Comparison of ENCODE assay signal across 8 cellular contexts in genomic region chr14:21025374-21026151, GRCh38. TPM values are rescaled to one million over a fixed set of nuclear protein-coding genes. Genes with fewer than 3 reads are reported as not detected.
A peak's percentile ranks its signal among the peaks of the same experiment; 100 is the strongest.
DNase-seq lines count a peak whose midpoint lies in the region; ATAC-seq, FAIRE-seq and TF ChIP-seq lines count a peak whose summit lies in the region.

No MANE protein-coding gene starts in this region.

- H3K79me2 ChIP-seq in keratinocyte (ENCODE audit: control insufficient read depth, insufficient read depth, low read length), result no peaks in the 10 kb centered on the region

- peak overlapping the region; percentile 39 for H2AFZ ChIP-seq in keratinocyte (ENCODE audit: control insufficient read depth, low read length)

- TF ChIP-seq CTCF in breast epithelium (IDR thresholded peaks at IDR 0.05) (peak in 1 of 3 donors; percentile 36), keratinocyte (optimal IDR thresholded peaks at IDR 0.05 in 1 of 3, IDR thresholded peaks at IDR 0.05 in 1 of 3, conservative IDR thresholded peaks at IDR 0.05 in 1 of 3; ENCODE audit: extremely low read depth in 1 of 3, insufficient read depth in 2 of 3, low read length in 3 of 3) (no peak)

- dilution Hi-C loops in keratinocyte (cut with MboI; ENCODE audit: extremely low pct_ligation_motif_present, low sequenced_read_pairs), result no loop called here

- no peak for TF ChIP-seq POLR2A in breast epithelium (IDR thresholded peaks at IDR 0.05)

- peaks cover 5 to 9% of the 10 kb centered on the region in 2 donors for H3K4me1 ChIP-seq in breast epithelium
- H3K4me1 ChIP-seq in keratinocyte (ENCODE audit: control insufficient read depth, extremely low read depth, insufficient read depth, low read length), result peaks cover 6% of the 10 kb centered on the region
- H3K4me1 ChIP-seq in skeletal muscle tissue (ENCODE audit: control insufficient read depth in 3 of 3, insufficient read depth in 3 of 3, low read length in 3 of 3), result peaks cover 52 to 65% (median 55%) of the 10 kb centered on the region in 3 donors

- H3K36me3 ChIP-seq in breast epithelium (no peaks in the 10 kb centered on the region), keratinocyte (ENCODE audit: control insufficient read depth in 2 of 2, extremely low read depth in 1 of 2, insufficient read depth in 2 of 2, low read length in 2 of 2) (no peaks in the 10 kb centered on the region), skeletal muscle tissue (ENCODE audit: control insufficient read depth in 3 of 3, insufficient read depth in 3 of 3, low read length in 3 of 3) (peaks cover 20 to 28% (median 24%) of the 10 kb centered on the region in 3 donors)

- no peak for FAIRE-seq in keratinocyte (lab: Jason Lieb, UNC)

- ATAC-seq in GM18520 (IDR thresholded peaks at IDR 0.05; ENCODE audit: unreplicated experiment), result no peak
- no peak for ATAC-seq in HG02642 (IDR thresholded peaks at IDR 0.05; ENCODE audit: poor library complexity, unreplicated experiment)

- no peaks in the 10 kb centered on the region for H3K9me3 ChIP-seq in breast epithelium
- H3K9me3 ChIP-seq in keratinocyte (ENCODE audit: control insufficient read depth, low read depth, low read length), result no peaks in the 10 kb centered on the region
- H3K9me3 ChIP-seq in skeletal muscle tissue (ENCODE audit: control insufficient read depth in 3 of 3, low read length in 3 of 3), result no peaks in the 10 kb centered on the region

- peak overlapping the region; percentile 73 for H3K4me2 ChIP-seq in keratinocyte (ENCODE audit: control insufficient read depth, extremely low read depth, insufficient read depth, low read depth, low read length)

- peak overlapping the region; percentile 66 to 92 (median 76) for H3K4me3 ChIP-seq in breast epithelium
- peak overlapping the region; percentile 32 to 47 (median 34) for H3K4me3 ChIP-seq in keratinocyte (ENCODE audit: control insufficient read depth in 2 of 3, extremely low read depth in 1 of 3, insufficient read depth in 2 of 3, low read depth in 1 of 3, low read length in 3 of 3)
- H3K4me3 ChIP-seq in skeletal muscle tissue (ENCODE audit: low read length in 3 of 3), result peak overlapping the region; percentile 70 to 86 (median 78)

- no peaks in the 10 kb centered on the region for H3K9me1 ChIP-seq in keratinocyte (ENCODE audit: control insufficient read depth, extremely low read depth, insufficient read depth, low read length)

- H3K27me3 ChIP-seq in breast epithelium (no peaks in the 10 kb centered on the region), keratinocyte (ENCODE audit: control insufficient read depth, extremely low read depth, insufficient read depth, low read length) (peaks cover 20% of the 10 kb centered on the region), skeletal muscle tissue (ENCODE audit: control insufficient read depth in 3 of 3, insufficient read depth in 3 of 3, low read length in 3 of 3) (no peaks in the 10 kb centered on the region)

- H3K27ac ChIP-seq in breast epithelium (peak overlapping the region; percentile 95 to 97), keratinocyte (ENCODE audit: control insufficient read depth, insufficient read depth, low read length) (no peak overlapping the region), skeletal muscle tissue (ENCODE audit: low read depth, low read length) (peak overlapping the region; percentile 98)

- H3K9ac ChIP-seq in keratinocyte (ENCODE audit: control insufficient read depth, extremely low read depth, insufficient read depth, low read length) (no peak overlapping the region), skeletal muscle tissue (ENCODE audit: low read depth in 1 of 3, low read length in 3 of 3) (peak overlapping the region; percentile 79 to 97 (median 90))

- H4K20me1 ChIP-seq in keratinocyte (ENCODE audit: control insufficient read depth, extremely low read depth, insufficient read depth, low read length), result no peaks in the 10 kb centered on the region

- intact Hi-C loops in breast epithelium (cut with DNase I; ENCODE audit: low total_unique reads), result no loop called here

- DNase-seq in NCI-H2227 (lab: John Stamatoyannopoulos, UW; ENCODE audit: unreplicated experiment), result peak; percentile 53
- DNase-seq in NCI-H2227 treated with DMSO at 0.1 percent for 48 hours (lab: John Stamatoyannopoulos, UW), result no peak
- peak; percentile 63 to 79 for DNase-seq in breast epithelium (ENCODE audit: low spot score in 2 of 2)
- no peak for DNase-seq in keratinocyte (ENCODE audit: low read depth, low spot score)
- DNase-seq in cortex of kidney (lab: John Stamatoyannopoulos, UW), result no peak

RNA-seq across cellular contexts. Expression of gene NDRG2, which starts 0.7 kb away (rescaled TPM):
- total RNA-seq in breast epithelium (100 to 1,000 TPM; 251 to 693 (median 258) TPM), skeletal muscle tissue (162 TPM)
- polyA plus RNA-seq in keratinocyte, result 11.1 to 15.4 TPM (median 12.5 TPM) in 3 replicates
- polyA plus RNA-seq in keratinocyte (2011; ENCODE audit: low read depth), result 42.2 TPM
- 8.7 and 9.3 TPM in 2 replicates for polyA plus RNA-seq in keratinocyte (2011; cell fraction: cytosol; rRNA removed)
- polyA plus RNA-seq in keratinocyte (2011; cell fraction: nucleus; rRNA removed), result 19.5 and 20.5 TPM in 2 replicates
- polyA plus RNA-seq in keratinocyte (2012; ENCODE audit: low replicate concordance), result 7.2 and 87.6 TPM in 2 replicates
- polyA minus RNA-seq in keratinocyte, result 6.9 to 14.5 TPM (median 11.1 TPM) in 3 replicates
- 4.4 TPM for polyA minus RNA-seq in keratinocyte (2011; cell fraction: cytosol; rRNA and poly(A)+ RNA removed)
- 5.3 and 5.7 TPM in 2 replicates for polyA minus RNA-seq in keratinocyte (2011; cell fraction: nucleus; rRNA and poly(A)+ RNA removed)

RNA-seq across cellular contexts. Expression of gene TPPP2, which starts 4.5 kb away (rescaled TPM):
- total RNA-seq in breast epithelium, result under 1 TPM in 1 of 3 donors, not detected in 2; 0.15 TPM
- polyA plus RNA-seq in keratinocyte, result not detected in 3 replicates
- polyA plus RNA-seq in keratinocyte (2011; ENCODE audit: low read depth), result not detected
- polyA plus RNA-seq in keratinocyte (2011; cell fraction: cytosol; rRNA removed), result not detected in 2 replicates
- not detected in 2 replicates for polyA plus RNA-seq in keratinocyte (2011; cell fraction: nucleus; rRNA removed)
- polyA plus RNA-seq in keratinocyte (2012; ENCODE audit: low replicate concordance), result not detected in 2 replicates
- polyA minus RNA-seq in keratinocyte, result not detected in 3 replicates
- polyA minus RNA-seq in keratinocyte (2011; cell fraction: cytosol; rRNA and poly(A)+ RNA removed), result not detected
- polyA minus RNA-seq in keratinocyte (2011; cell fraction: nucleus; rRNA and poly(A)+ RNA removed), result not detected in 2 replicates
- not detected for total RNA-seq in skeletal muscle tissue

RNA-seq across cellular contexts. Expression of gene RNASE13, which starts 9.0 kb away (rescaled TPM):
- total RNA-seq in breast epithelium, result not detected
- polyA plus RNA-seq in keratinocyte, result not detected in 3 replicates
- polyA plus RNA-seq in keratinocyte (2011; ENCODE audit: low read depth), result not detected
- polyA plus RNA-seq in keratinocyte (2011; cell fraction: cytosol; rRNA removed), result not detected in 2 replicates
- polyA plus RNA-seq in keratinocyte (2011; cell fraction: nucleus; rRNA removed), result 0.08 and 0.13 TPM in 2 replicates
- not detected in 2 replicates for polyA plus RNA-seq in keratinocyte (2012; ENCODE audit: low replicate concordance)
- polyA minus RNA-seq in keratinocyte, result not detected in 3 replicates
- not detected for polyA minus RNA-seq in keratinocyte (2011; cell fraction: cytosol; rRNA and poly(A)+ RNA removed)
- not detected in 2 replicates for polyA minus RNA-seq in keratinocyte (2011; cell fraction: nucleus; rRNA and poly(A)+ RNA removed)
- not detected for total RNA-seq in skeletal muscle tissue

RNA-seq across cellular contexts. Expression of gene RNASE7, which starts 16.6 kb away (rescaled TPM):
- 1 to 10 TPM in 2 of 3 donors, not detected in 1; 1.6 to 3.1 TPM for total RNA-seq in breast epithelium
- 17.4 to 36.6 TPM (median 19.0 TPM) in 3 replicates for polyA plus RNA-seq in keratinocyte
- polyA plus RNA-seq in keratinocyte (2011; ENCODE audit: low read depth), result 169 TPM
- polyA plus RNA-seq in keratinocyte (2011; cell fraction: cytosol; rRNA removed), result 19.3 and 22.8 TPM in 2 replicates
- polyA plus RNA-seq in keratinocyte (2011; cell fraction: nucleus; rRNA removed), result 51.6 and 58.1 TPM in 2 replicates
- polyA plus RNA-seq in keratinocyte (2012; ENCODE audit: low replicate concordance), result 24.5 and 513 TPM in 2 replicates
- 14.7 to 29.6 TPM (median 16.9 TPM) in 3 replicates for polyA minus RNA-seq in keratinocyte
- polyA minus RNA-seq in keratinocyte (2011; cell fraction: cytosol; rRNA and poly(A)+ RNA removed), result 21.3 TPM
- polyA minus RNA-seq in keratinocyte (2011; cell fraction: nucleus; rRNA and poly(A)+ RNA removed), result 22.5 and 22.9 TPM in 2 replicates
- total RNA-seq in skeletal muscle tissue, result not detected

RNA-seq across cellular contexts. Expression of gene SLC39A2, which starts 26.5 kb away (rescaled TPM):
- total RNA-seq in breast epithelium (under 1 TPM in 1 of 3 donors, not detected in 2; 0.59 TPM), skeletal muscle tissue (not detected)
- 0.37 to 1.2 TPM (median 0.94 TPM) in 3 replicates for polyA plus RNA-seq in keratinocyte
- 2.0 TPM for polyA plus RNA-seq in keratinocyte (2011; ENCODE audit: low read depth)
- polyA plus RNA-seq in keratinocyte (2011; cell fraction: cytosol; rRNA removed), result 0.22 and 0.50 TPM in 2 replicates
- 1.1 and 1.6 TPM in 2 replicates for polyA plus RNA-seq in keratinocyte (2011; cell fraction: nucleus; rRNA removed)
- 0.26 and 8.8 TPM in 2 replicates for polyA plus RNA-seq in keratinocyte (2012; ENCODE audit: low replicate concordance)
- 0.33 to 0.38 TPM in 2 of 3 replicates, not detected in the other for polyA minus RNA-seq in keratinocyte
- polyA minus RNA-seq in keratinocyte (2011; cell fraction: cytosol; rRNA and poly(A)+ RNA removed), result not detected
- polyA minus RNA-seq in keratinocyte (2011; cell fraction: nucleus; rRNA and poly(A)+ RNA removed), result 0.62 and 2.3 TPM in 2 replicates

Comparison
In these comparisons a context has a peak if more than half of its experiments do, and no peak if none do; other contexts are left out.
1. DNase-seq: peak in NCI-H2227 (single experiment) and breast epithelium (2 of 2); none in NCI-H2227 treated with DMSO at 0.1 percent for 48 hours (single experiment), keratinocyte (single experiment) and cortex of kidney (single experiment).
2. Peak in every context shown above with its lines, with median percentiles within 50 percentile points of each other: H3K4me3 ChIP-seq.